ENCODE assay signal across 9 cellular contexts in the genomic region with DNA sequence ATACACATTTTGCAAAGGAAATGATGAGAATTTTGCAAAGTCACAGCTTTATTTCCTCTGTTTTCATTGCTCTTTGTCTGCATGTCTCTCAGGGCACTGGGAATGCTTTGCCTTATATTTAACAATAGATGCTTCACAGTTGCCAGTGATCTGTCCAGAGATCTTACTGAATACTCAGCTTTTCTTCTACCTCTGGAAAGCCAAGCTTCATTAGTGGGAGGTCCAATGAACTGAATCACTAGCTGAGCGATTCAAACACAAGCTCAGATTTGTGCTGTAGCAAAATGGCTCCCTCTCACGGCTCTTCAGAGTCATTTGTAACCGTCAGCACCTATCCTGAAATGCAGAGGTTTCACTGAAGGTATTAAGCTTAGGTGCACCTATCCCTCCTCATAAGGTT.
A peak's percentile ranks its signal among the peaks of the same experiment; 100 is the strongest.
DNase-seq lines count a peak whose midpoint lies in the region; ATAC-seq lines count a peak whose summit lies in the region.
"Had no signal": no experiment of that assay in that cellular context is flagged by ENCODE, and none has a peak within 500 bp of the region (broad histone marks: within the 10 kb centered on the region; RNA-seq: fewer than 3 reads in every experiment).

No MANE protein-coding gene starts in this region.

- no peak overlapping the region for H3K4ac ChIP-seq in neuronal stem cell (ENCODE audit: low read length)

- H2BK12ac ChIP-seq in neuronal stem cell (ENCODE audit: low read length): no peak overlapping the region

- no peak overlapping the region for H3K9ac ChIP-seq in neuronal stem cell (ENCODE audit: low read depth, low read length, poor library complexity)

- in situ Hi-C loops in G401 (cut with HindIII; ENCODE audit: low sequenced_read_pairs): no loop called here

- no CpG with 5 or more reads among the region's 3 CpGs for WGBS in neuronal stem cell (ENCODE audit: extremely low coverage in 2 of 2, insufficient read length in 2 of 2, insufficient replicate concordance in 1 of 2), 2 donors

- H3K4me3 ChIP-seq in neuronal stem cell (ENCODE audit: low read length in 2 of 2): no peak overlapping the region

- no peak overlapping the region for H2BK15ac ChIP-seq in neuronal stem cell (ENCODE audit: low read length)

- H3K27me3 ChIP-seq in neuronal stem cell (ENCODE audit: control insufficient read depth in 3 of 3, insufficient read depth in 3 of 3, low read depth in 1 of 3, low read length in 3 of 3): no peaks in the 10 kb centered on the region

- H2BK5ac ChIP-seq in neuronal stem cell (ENCODE audit: low read length): no peak overlapping the region

- H2BK120ac ChIP-seq in neuronal stem cell (ENCODE audit: low read depth, low read length): no peak overlapping the region

- H2AK5ac ChIP-seq in neuronal stem cell (ENCODE audit: low read depth, low read length): no peak overlapping the region

- H3K27ac ChIP-seq in epithelial cell of prostate (no peak overlapping the region), neuronal stem cell (replicated peaks; ENCODE audit: low read length) (no peak overlapping the region)

- H3K79me1 ChIP-seq in neuronal stem cell (ENCODE audit: low read depth, low read length): no peaks in the 10 kb centered on the region

- H3K23ac ChIP-seq in neuronal stem cell (ENCODE audit: low read depth, low read length, poor library complexity): no peak overlapping the region

- H3K4me1 ChIP-seq in neuronal stem cell (ENCODE audit: control insufficient read depth in 2 of 2, insufficient read depth in 1 of 2, low read depth in 1 of 2, low read length in 2 of 2): peaks cover 6 to 17% of the 10 kb centered on the region in 2 donors

- H4K91ac ChIP-seq in neuronal stem cell (ENCODE audit: low read depth, low read length, poor library complexity): no peak overlapping the region

- H3K36me3 ChIP-seq in neuronal stem cell (replicated peaks in 1 of 2; ENCODE audit: control insufficient read depth in 2 of 2, insufficient read depth in 2 of 2, low read length in 2 of 2): peaks cover 0 to 7% of the 10 kb centered on the region in 2 donors

- DNase-seq in G401 (ENCODE audit: low spot score): peak; percentile 41
- peak; percentile 84 for DNase-seq in NCI-H69 (lab: John Stamatoyannopoulos, UW)
- peak; percentile 29 for DNase-seq in epithelial cell of prostate (ENCODE audit: low read depth, low spot score)
- peak; percentile 23 for DNase-seq in neuronal stem cell (ENCODE audit: low spot score)
- DNase-seq in NCI-H2196 (lab: John Stamatoyannopoulos, UW; ENCODE audit: unreplicated experiment): no peak
- no peak for DNase-seq in activated CD8-positive, alpha-beta memory T cell treated with anti-CD3 and anti-CD28 coated beads, Interleukin-2, amount 50 U/mL, for 4 hours
- no peak for DNase-seq in activated CD4-positive, alpha-beta T cell treated with anti-CD3 and anti-CD28 coated beads, Interleukin-2, amount 50 U/mL, for 4 hours
- DNase-seq: effector CD4-positive, alpha-beta T cell had no signal

- H4K8ac ChIP-seq in neuronal stem cell (ENCODE audit: low read depth, low read length): no peak overlapping the region

- peak overlapping the region; percentile 36 for H2AFZ ChIP-seq in neuronal stem cell (ENCODE audit: low read length)

- no peak overlapping the region for H3K18ac ChIP-seq in neuronal stem cell (ENCODE audit: low read length)

- no peak overlapping the region for H3K14ac ChIP-seq in neuronal stem cell (ENCODE audit: low read length)

- no peaks in the 10 kb centered on the region for H3K9me3 ChIP-seq in neuronal stem cell (replicated peaks in 1 of 2; ENCODE audit: control insufficient read depth in 2 of 2, insufficient read depth in 1 of 2, low read depth in 1 of 2, low read length in 2 of 2)

- no peak for ATAC-seq in GM19324 (IDR thresholded peaks at IDR 0.05; ENCODE audit: low FRiP score, unreplicated experiment)

- H3K4me2 ChIP-seq in neuronal stem cell (ENCODE audit: insufficient read depth, low read length, poor library complexity, severe bottlenecking): no peak overlapping the region

Comparison
In these comparisons a context has a peak if more than half of its experiments do, and no peak if none do; other contexts are left out.
1. DNase-seq: peak in G401 (single experiment), NCI-H69 (single experiment), epithelial cell of prostate (single experiment) and neuronal stem cell (single experiment); none in NCI-H2196 (single experiment), activated CD8-positive, alpha-beta memory T cell treated with anti-CD3 and anti-CD28 coated beads, Interleukin-2, amount 50 U/mL, for 4 hours (single experiment) and activated CD4-positive, alpha-beta T cell treated with anti-CD3 and anti-CD28 coated beads, Interleukin-2, amount 50 U/mL, for 4 hours (0 of 2).